Comparison of ENCODE assay signal across 8 cellular contexts in genomic region chr10:83871486-83872081, GRCh38.
DNase-seq lines count a peak whose midpoint lies in the region; ATAC-seq, FAIRE-seq and TF ChIP-seq lines count a peak whose summit lies in the region.

No MANE protein-coding gene starts in this region.

- no peaks in the 10 kb centered on the region for H3K79me2 ChIP-seq in K562 (ENCODE audit: control insufficient read depth, insufficient read depth, low read length)

- no peak for TF ChIP-seq EP300 in A549 (IDR thresholded peaks at IDR 0.05)
- TF ChIP-seq EP300 in K562 (IDR thresholded peaks at IDR 0.05; ENCODE audit: low read length) = no peak

- H3K4me3 ChIP-seq in A549 (no peak overlapping the region), K562 (no peak overlapping the region)

- H3K4me1 ChIP-seq in A549 = no peaks in the 10 kb centered on the region
- H3K4me1 ChIP-seq in K562 (replicated peaks in 1 of 2; ENCODE audit: control insufficient read depth in 2 of 2, insufficient read depth in 2 of 2, low read length in 2 of 2) = no peaks in the 10 kb centered on the region

- DNase-seq in A549 (ENCODE audit: low read depth in 1 of 2, low spot score in 1 of 2) (peak; percentile 38 to 69), GM13977 (ENCODE audit: low spot score) (peak; percentile 60), NCI-H1105 treated with DMSO at 0.1 percent for 48 hours (lab: John Stamatoyannopoulos, UW) (peak; percentile 40), T1000 (lab: John Stamatoyannopoulos, UW) (peak; percentile 63), K562 (ENCODE audit: extremely low read depth in 1 of 4, low spot score in 3 of 4) (peak; percentile 75 to 82 (median 80)), iPS-NIHi11 (ENCODE audit: low spot score) (peak; percentile 84)
- peak; percentile 35 to 63 (median 48) for DNase-seq in stimulated activated CD4-positive, alpha-beta T cell treated with anti-CD3 and anti-CD28 coated beads, Interleukin-12 subunit alpha, Interleukin-12 subunit beta, amount 100 ng/mL, for 48 hours (ENCODE audit: low read depth in 2 of 3, low spot score in 1 of 3)

- no peaks in the 10 kb centered on the region for H3K9me3 ChIP-seq in A549
- H3K9me3 ChIP-seq in K562 (replicated peaks; ENCODE audit: control insufficient read depth, insufficient read depth, low read depth, low read length) = no peaks in the 10 kb centered on the region

- H3K27ac ChIP-seq in A549 (no peak overlapping the region), K562 (ENCODE audit: extremely low read depth, low read depth, low read length) (no peak overlapping the region)

- TF ChIP-seq POLR2A in A549 (IDR thresholded peaks at IDR 0.05; ENCODE audit: low read length) (no peak), K562 (conservative IDR thresholded peaks at IDR 0.05) (no peak)

- FAIRE-seq in A549 (lab: Jason Lieb, UNC) = peak; percentile 51
- peak; percentile 97 for FAIRE-seq in K562 (lab: Jason Lieb, UNC)

- peak; percentile 53 for TF ChIP-seq CTCF in A549 (IDR thresholded peaks at IDR 0.05)
- peak; percentile 96 for TF ChIP-seq CTCF in GM13977 (IDR thresholded peaks at IDR 0.05; ENCODE audit: extremely low read depth, insufficient read depth, missing control alignments)
- peak; percentile 93 to 98 (median 96) for TF ChIP-seq CTCF in K562 (IDR thresholded peaks at IDR 0.05 in 2 of 3, conservative IDR thresholded peaks at IDR 0.05 in 1 of 3; ENCODE audit: insufficient read depth in 2 of 3, low read depth in 1 of 3, low read length in 3 of 3)

- in situ Hi-C loops in GM13977 (cut with MboI; ENCODE audit: low pct_unique_long_range_greater_than_20kb, low sequenced_read_pairs, unreplicated experiment) = loop anchor here (25.0 kb wide), 1 partner anchor 1059 kb away; no protein-coding TSS in a partner anchor
- in situ Hi-C loops in K562 (cut with MboI) = no loop called here

- ATAC-seq in A549 (peak; percentile 94 to 99), HG02840 (IDR thresholded peaks at IDR 0.05; ENCODE audit: low FRiP score, unreplicated experiment) (peak; percentile 97), K562 (peak; percentile 99)

- no peak overlapping the region for H2AFZ ChIP-seq in K562 (ENCODE audit: low read depth, low read length)

- no peaks in the 10 kb centered on the region for H3K27me3 ChIP-seq in K562 (ENCODE audit: control insufficient read depth in 2 of 2, insufficient read depth in 2 of 2, low read length in 2 of 2)

- H3K9me1 ChIP-seq in K562 (ENCODE audit: control insufficient read depth, insufficient read depth, low read length) = no peaks in the 10 kb centered on the region

- H3K9ac ChIP-seq in K562 (ENCODE audit: insufficient read depth in 1 of 2, low read depth in 2 of 2, low read length in 2 of 2) = no peak overlapping the region

- H4K20me1 ChIP-seq in K562 (replicated peaks; ENCODE audit: control insufficient read depth, insufficient read depth, low read length) = no peaks in the 10 kb centered on the region

- CTCF ChIA-PET in A549 (lab: Yijun Ruan, JAX) (interaction anchor here (0.6 to 2.2 kb wide), 24 partner anchors 9 to 1076 kb away, joined by 3 to 11 read pairs (median 4); no protein-coding TSS in a partner anchor), K562 (lab: Yijun Ruan, JAX; ENCODE audit: low intra/inter-chr PET ratio) (no interaction called here)

- intact Hi-C loops in K562 (cut with micrococcal nuclease) = loop anchor here (5.0 kb wide), 2 partner anchors 226 to 1059 kb away; no protein-coding TSS in a partner anchor

- POLR2A ChIA-PET in A549 (lab: Yijun Ruan, JAX) (no interaction called here), K562 (lab: Yijun Ruan, JAX) (no interaction called here)

- no TSS peak for BruUV-seq in K562 (replicated peaks; lab: Mats Ljungman, UMichigan)

- TF ChIP-seq RAD21 in A549 (conservative IDR thresholded peaks at IDR 0.05 in 1 of 2, IDR thresholded peaks at IDR 0.05 in 1 of 2) = peak; percentile 78 to 92
- peak; percentile 85 to 94 for TF ChIP-seq RAD21 in K562 (CRISPR knock-in tag; conservative IDR thresholded peaks at IDR 0.05 in 1 of 2, IDR thresholded peaks at IDR 0.05 in 1 of 2)

- whole genome bisulfite sequencing in A549 (ENCODE audit: missing lambda C conversion rate) = 9% methylated on average over 10 of the region's 14 CpGs
- WGBS in K562 (ENCODE audit: insufficient coverage, low coverage, missing lambda C conversion rate) = under 1% methylated on average over 14 of the region's 14 CpGs

- H3K4me2 ChIP-seq in A549 (no peak overlapping the region), K562 (ENCODE audit: insufficient read depth, low read length) (no peak overlapping the region)

- H3K36me3 ChIP-seq in K562 (ENCODE audit: control insufficient read depth, insufficient read depth, low read length) = no peaks in the 10 kb centered on the region

TF ChIP-seq in A549, 52 proteins besides CTCF, POLR2A, EP300 and RAD21:
- TF ChIP-seq HOXA7 (CRISPR knock-in tag; IDR thresholded peaks at IDR 0.05) (no peak), SMC3 (IDR thresholded peaks at IDR 0.05) (peak; percentile 61; the same call in 2 of the 3 replicates)

TF ChIP-seq in K562, 482 proteins besides CTCF, POLR2A, EP300 and RAD21 (continues in another document):
- TF ChIP-seq ELF1 (tag; IDR thresholded peaks at IDR 0.05) (no peak), KDM5B (IDR thresholded peaks at IDR 0.05; ENCODE audit: insufficient replicate concordance, low read depth, low read length) (no peak), ZNF445 (CRISPR knock-in tag; IDR thresholded peaks at IDR 0.05; ENCODE audit: low read depth) (no peak), ZNF41 (CRISPR knock-in tag; conservative IDR thresholded peaks at IDR 0.05) (no peak), HCFC1 (IDR thresholded peaks at IDR 0.05; ENCODE audit: low read depth, low read length) (no peak), CC2D1A (IDR thresholded peaks at IDR 0.05) (peak; percentile 45; the same call in 1 of the 2 replicates), ZNF75A (CRISPR knock-in tag; IDR thresholded peaks at IDR 0.05) (no peak), SMC3 (conservative IDR thresholded peaks at IDR 0.05; ENCODE audit: insufficient read depth, low read depth, low read length) (peak; percentile 87), HDAC6 (IDR thresholded peaks at IDR 0.05; ENCODE audit: low read depth, low read length) (no peak), SAFB2 (IDR thresholded peaks at IDR 0.05; ENCODE audit: borderline replicate concordance, low read depth, low read length, severe bottlenecking) (no peak), ZNF165 (CRISPR knock-in tag; IDR thresholded peaks at IDR 0.05; ENCODE audit: borderline replicate concordance) (no peak), RB1 (IDR thresholded peaks at IDR 0.05; ENCODE audit: low read depth) (peak; percentile 33; the same call in 1 of the 2 replicates), FOXP4 (CRISPR knock-in tag; IDR thresholded peaks at IDR 0.05; ENCODE audit: borderline replicate concordance) (no peak), XRCC5 (IDR thresholded peaks at IDR 0.05; ENCODE audit: low read depth, low read length) (0 out of 2 replicates have a peak, but pooled peaks have one; percentile 50), CBX5 (IDR thresholded peaks at IDR 0.05; ENCODE audit: borderline replicate concordance, low read depth) (no peak), ARID1B (IDR thresholded peaks at IDR 0.05) (no peak), MCM2 (IDR thresholded peaks at IDR 0.05; ENCODE audit: low read depth) (no peak), ARID3B (CRISPR knock-in tag; IDR thresholded peaks at IDR 0.05; ENCODE audit: borderline replicate concordance) (no peak), BHLHE40 (IDR thresholded peaks at IDR 0.05; ENCODE audit: low read length) (peak; percentile 37; the same call in 1 of the 2 replicates), TFAP4 (CRISPR knock-in tag; IDR thresholded peaks at IDR 0.05; ENCODE audit: borderline replicate concordance) (peak; percentile 34; the same call in 1 of the 2 replicates), RCOR1 (IDR thresholded peaks at IDR 0.05; ENCODE audit: borderline replicate concordance in 1 of 2, low read depth in 2 of 2, low read length in 2 of 2) (no peak), NR1H2 (CRISPR knock-in tag; IDR thresholded peaks at IDR 0.05) (no peak), KDM2B (CRISPR knock-in tag; IDR thresholded peaks at IDR 0.05) (no peak), EWSR1 (IDR thresholded peaks at IDR 0.05; ENCODE audit: borderline replicate concordance, low read depth, partially characterized antibody) (no peak), ZBED1 (IDR thresholded peaks at IDR 0.05) (no peak)

Comparison
In these comparisons a context has a peak if more than half of its experiments do, and no peak if none do; other contexts are left out.
1. Of the 35 proteins assayed by ChIP-seq in both K562 and A549: peak only in K562: BHLHE40; only in A549: none; in both: CTCF, RAD21 and SMC3; in neither: 31.